Comparison of ENCODE assay signal across 34 cellular contexts in the genomic region with DNA sequence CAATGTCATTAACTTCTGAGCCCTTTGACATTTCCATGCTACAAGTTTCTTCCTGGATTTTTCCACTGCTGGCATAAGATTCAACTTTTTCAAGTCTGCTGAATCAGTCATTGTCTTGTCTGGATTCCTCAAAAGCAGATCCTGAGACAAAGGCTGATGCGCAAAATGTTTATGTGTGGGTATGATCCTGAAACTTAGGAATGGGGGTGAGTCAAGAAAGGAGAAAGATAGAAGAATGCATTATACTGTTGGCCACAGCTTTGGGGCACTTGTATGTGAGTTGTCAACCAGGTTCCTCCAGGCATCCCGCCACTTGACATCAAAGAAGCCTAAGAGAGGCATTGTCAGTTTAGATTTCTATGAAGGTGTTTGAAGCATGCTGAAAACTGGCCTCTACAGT. TPM values are rescaled to one million over a fixed set of nuclear protein-coding genes. Genes with fewer than 3 reads are reported as not detected.
"Had no signal": no experiment of that assay in that cellular context is flagged by ENCODE, and none has a peak within 500 bp of the region (broad histone marks: within the 10 kb centered on the region; RNA-seq: fewer than 3 reads in every experiment).

No MANE protein-coding gene starts in this region.

- H3K27ac ChIP-seq: adrenal gland, body of pancreas, epithelial cell of prostate, esophagus squamous epithelium had no signal

- H3K36me3 ChIP-seq: adrenal gland, esophagus squamous epithelium had no signal

- H3K4me3 ChIP-seq: adrenal gland, body of pancreas, esophagus squamous epithelium had no signal

- H3K4me1 ChIP-seq: adrenal gland, body of pancreas, esophagus squamous epithelium had no signal

- ATAC-seq: activated CD4-positive, alpha-beta T cell treated with anti-CD3 and anti-CD28 coated beads for 36 hours; activated CD8-positive, alpha-beta memory T cell treated with anti-CD3 and anti-CD28 coated beads, Interleukin-2, amount 10 ng/mL, durations not matched to agents 7 days and 5 days; activated CD8-positive, alpha-beta T cell treated with anti-CD3 and anti-CD28 coated beads, Interleukin-2, amount 10 ng/mL, durations not matched to agents 7 days and 5 days; activated naive CD8-positive, alpha-beta T cell treated with anti-CD3 and anti-CD28 coated beads, Interleukin-2, amount 50 U/mL, for 24 hours; body of pancreas; effector memory CD8-positive, alpha-beta T cell; T-helper 17 cell had no signal

- H3K9me3 ChIP-seq: adrenal gland, body of pancreas had no signal

- FAIRE-seq: colon, frontal cortex had no signal

- DNase-seq: activated CD4-positive, alpha-beta memory T cell treated with anti-CD3 and anti-CD28 coated beads for 36 hours; activated CD4-positive, alpha-beta T cell treated with anti-CD3 and anti-CD28 coated beads for 36 hours; activated CD4-positive, alpha-beta T cell treated with anti-CD3 and anti-CD28 coated beads, Interleukin-2, amount 10 ng/mL, durations not matched to agents 24 days and 14 days; activated CD4-positive, CD25-positive, alpha-beta regulatory T cell; activated CD4-positive, CD25-positive, alpha-beta regulatory T cell treated with anti-CD3 and anti-CD28 coated beads, Interleukin-2, amount 50 U/mL, for 72 hours; activated CD8-positive, alpha-beta memory T cell treated with anti-CD3 and anti-CD28 coated beads, Interleukin-2, amount 10 ng/mL, durations not matched to agents 7 days and 5 days; activated CD8-positive, alpha-beta memory T cell treated with anti-CD3 and anti-CD28 coated beads, Interleukin-2, amount 50 U/mL, for 4 hours; activated CD8-positive, alpha-beta T cell treated with anti-CD3 and anti-CD28 coated beads, Interleukin-2, amount 10 ng/mL, durations not matched to agents 7 days and 5 days; activated effector memory CD4-positive, alpha-beta T cell treated with anti-CD3 and anti-CD28 coated beads, Interleukin-2, amount 50 U/mL, for 16 hours; activated naive CD4-positive, alpha-beta T cell treated with anti-CD3 and anti-CD28 coated beads for 36 hours; activated naive CD8-positive, alpha-beta T cell treated with anti-CD3 and anti-CD28 coated beads for 36 hours; activated naive CD8-positive, alpha-beta T cell treated with anti-CD3 and anti-CD28 coated beads, Interleukin-2, amount 50 U/mL, for 24 hours; activated T-cell treated with anti-CD3 and anti-CD28 coated beads, Interleukin-2, amount 50 U/mL, for 1 hour; activated T-cell treated with anti-CD3 and anti-CD28 coated beads, Interleukin-2, amount 50 U/mL, for 48 hours; adrenal gland; amygdala; aorta; body of pancreas; caudate nucleus; cortex of kidney; dermis blood vessel endothelial cell; effector CD4-positive, alpha-beta T cell; effector memory CD8-positive, alpha-beta T cell; esophagus squamous epithelium; T-helper 1 cell; T-helper 17 cell; T1000 had no signal

- H3K27me3 ChIP-seq: body of pancreas had no signal

RNA-seq across cellular contexts. Expression of a gene that starts 50.4 kb away (rescaled TPM):
- total RNA-seq: activated naive CD4-positive, alpha-beta T cell treated with anti-CD3 and anti-CD28 coated beads for 36 hours; adrenal gland; aorta; body of pancreas; chondrocyte; dermis blood vessel endothelial cell; esophagus squamous epithelium; fibroblast of lung; fibroblast of villous mesenchyme; frontal cortex had no signal
- polyA plus RNA-seq: adrenal gland, aorta, esophagus, fibroblast of lung had no signal
